Comparison of ENCODE assay signal across 24 cellular contexts in the genomic region with DNA sequence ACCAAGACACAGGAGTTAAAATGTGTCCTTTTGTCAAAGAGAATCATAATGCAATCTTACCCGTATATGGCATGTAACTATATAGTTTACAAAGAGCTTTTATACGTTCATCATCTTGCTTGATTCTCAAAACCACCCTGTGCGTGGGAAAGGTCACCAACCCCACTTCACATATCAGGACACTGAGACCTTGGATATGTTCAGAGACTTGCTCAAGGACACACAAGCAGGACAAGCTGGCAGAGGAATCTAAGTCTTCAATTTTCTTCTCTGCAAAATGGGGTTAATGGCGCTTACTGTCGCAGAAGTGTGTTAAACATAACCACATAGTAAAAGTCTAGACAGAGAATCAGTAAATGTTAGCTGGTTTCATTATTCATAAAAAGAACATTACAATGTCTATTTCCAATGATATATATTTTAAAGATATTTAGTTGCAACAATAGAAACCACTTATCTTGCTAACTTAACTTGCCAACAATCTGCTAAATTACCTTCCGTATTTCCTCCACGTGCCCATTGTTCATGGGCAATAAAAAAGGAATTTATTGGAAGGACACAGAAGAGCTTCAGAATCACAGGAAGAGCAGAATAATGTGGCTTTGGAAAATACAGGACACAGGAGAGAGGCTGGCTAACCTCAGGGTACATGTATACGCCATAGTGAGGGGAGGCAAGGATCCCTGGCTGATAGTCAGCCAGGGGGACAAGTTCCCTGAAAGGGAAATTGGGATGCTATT.
"Had no signal": no experiment of that assay in that cellular context is flagged by ENCODE, and none has a peak within 500 bp of the region (broad histone marks: within the 10 kb centered on the region; RNA-seq: fewer than 3 reads in every experiment).

No MANE protein-coding gene starts in this region.

- ATAC-seq: activated CD4-positive, CD25-positive, alpha-beta regulatory T cell treated with anti-CD3 and anti-CD28 coated beads, Interleukin-2, amount 50 U/mL, for 24 hours; left ventricle myocardium superior; naive thymus-derived CD8-positive, alpha-beta T cell had no signal

- H3K9me3 ChIP-seq: breast epithelium, gastrocnemius medialis, tibial nerve had no signal

- DNase-seq: activated CD4-positive, alpha-beta memory T cell treated with anti-CD3 and anti-CD28 coated beads for 36 hours; activated CD4-positive, alpha-beta T cell treated with anti-CD3 and anti-CD28 coated beads for 48 hours; activated CD8-positive, alpha-beta memory T cell treated with anti-CD3 and anti-CD28 coated beads, Interleukin-2, amount 50 U/mL, for 48 hours; activated gamma-delta T cell treated with Interleukin-2 at 50 U/mL for 16 hours; activated naive CD4-positive, alpha-beta T cell treated with anti-CD3 and anti-CD28 coated beads, Interleukin-2, amount 50 U/mL, for 16 hours; activated T-cell treated with anti-CD3 and anti-CD28 coated beads, Interleukin-2, amount 50 U/mL, for 24 hours; central memory CD4-positive, alpha-beta T cell; dorsolateral prefrontal cortex; effector memory CD4-positive, alpha-beta T cell; gastrocnemius medialis; glutamatergic neuron; islet precursor cell; left ventricle myocardium superior; mammary epithelial cell; posterior cingulate gyrus; right cardiac atrium; stimulated activated CD4-positive, alpha-beta T cell treated with anti-CD3 and anti-CD28 coated beads, Interleukin-2, amount 100 ng/mL, for 48 hours; stimulated activated naive CD4-positive, alpha-beta T cell treated with Interleukin-2 at 50 U/mL for 16 hours; T-helper 1 cell; WERI-Rb-1 had no signal

- H3K4me1 ChIP-seq: breast epithelium, gastrocnemius medialis had no signal

- H3K36me3 ChIP-seq: breast epithelium, gastrocnemius medialis, tibial nerve, WERI-Rb-1 had no signal

- H3K4me3 ChIP-seq: breast epithelium, tibial nerve had no signal
